ENCODE assay signal across 19 cellular contexts in genomic region chr13:99179460-99179859, GRCh38. TPM values are rescaled to one million over a fixed set of nuclear protein-coding genes. Genes with fewer than 3 reads are reported as not detected.
A peak's percentile ranks its signal among the peaks of the same experiment; 100 is the strongest.
DNase-seq lines count a peak whose midpoint lies in the region; ATAC-seq, FAIRE-seq and TF ChIP-seq lines count a peak whose summit lies in the region.
"Had no signal": no experiment of that assay in that cellular context is flagged by ENCODE, and none has a peak within 500 bp of the region (broad histone marks: within the 10 kb centered on the region; RNA-seq: fewer than 3 reads in every experiment).

No MANE protein-coding gene starts in this region.

- TF ChIP-seq POLR2A in K562 (conservative IDR thresholded peaks at IDR 0.05), result no peak

- H3K27me3 Mint-ChIP-seq in activated CD4-positive, alpha-beta memory T cell treated with anti-CD3 and anti-CD28 coated beads, Interleukin-2, amount 10 ng/mL, durations not matched to agents 7 days and 5 days, result peaks cover 1% of the 10 kb centered on the region
- H3K27me3 Mint-ChIP-seq in activated CD4-positive, alpha-beta memory T cell treated with anti-CD3 and anti-CD28 coated beads for 36 hours, result peaks cover 3% of the 10 kb centered on the region
- peaks cover 7% of the 10 kb centered on the region for H3K27me3 Mint-ChIP-seq in neural progenitor cell (ENCODE audit: insufficient read depth, low read depth)

- H3K4me3 Mint-ChIP-seq in activated CD4-positive, alpha-beta memory T cell treated with anti-CD3 and anti-CD28 coated beads, Interleukin-2, amount 10 ng/mL, durations not matched to agents 7 days and 5 days, result no peak overlapping the region
- H3K4me3 Mint-ChIP-seq in activated CD4-positive, alpha-beta memory T cell treated with anti-CD3 and anti-CD28 coated beads for 36 hours, result no peak overlapping the region
- peak overlapping the region; percentile 24 for H3K4me3 Mint-ChIP-seq in neural progenitor cell

- in situ Hi-C loops in K562 (cut with MboI), result loop anchor here (5.0 to 10.0 kb wide), 2 partner anchors 88 to 255 kb away; no protein-coding TSS in a partner anchor

- TF ChIP-seq RAD21 in K562 (CRISPR knock-in tag; conservative IDR thresholded peaks at IDR 0.05 in 1 of 2, IDR thresholded peaks at IDR 0.05 in 1 of 2), result no peak

- no TSS peak for BruUV-seq in K562 (replicated peaks; lab: Mats Ljungman, UMichigan)

- H3K27ac Mint-ChIP-seq in activated CD4-positive, alpha-beta memory T cell treated with anti-CD3 and anti-CD28 coated beads, Interleukin-2, amount 10 ng/mL, durations not matched to agents 7 days and 5 days, result peak overlapping the region; percentile 13
- no peak overlapping the region for H3K27ac Mint-ChIP-seq in activated CD4-positive, alpha-beta memory T cell treated with anti-CD3 and anti-CD28 coated beads for 36 hours
- no peak overlapping the region for H3K27ac Mint-ChIP-seq in neural progenitor cell

- no peaks in the 10 kb centered on the region for H3K9me1 ChIP-seq in K562 (ENCODE audit: control insufficient read depth, insufficient read depth, low read length)

- H4K20me1 ChIP-seq in DOHH2 (ENCODE audit: control insufficient read depth, insufficient read depth, low read depth, low read length) (0 out of 2 replicates have a peak, but pooled peaks cover 3% of the 10 kb centered on the region), K562 (replicated peaks; ENCODE audit: control insufficient read depth, insufficient read depth, low read length) (no peaks in the 10 kb centered on the region), neural progenitor cell (ENCODE audit: low read depth) (no peaks in the 10 kb centered on the region)

- H2AFZ ChIP-seq in K562 (ENCODE audit: low read depth, low read length), result no peak overlapping the region
- H2AFZ ChIP-seq in neural progenitor cell (replicated peaks), result no peak overlapping the region
- H2AFZ ChIP-seq: PC-9 had no signal

- H3K4me2 ChIP-seq in DOHH2 (ENCODE audit: low read length), result peak overlapping the region; percentile 54
- no peak overlapping the region for H3K4me2 ChIP-seq in K562 (ENCODE audit: insufficient read depth, low read length)
- H3K4me2 ChIP-seq in neural progenitor cell, result no peak overlapping the region
- H3K4me2 ChIP-seq: PC-9 had no signal

- H3K36me3 ChIP-seq in DOHH2 (ENCODE audit: control insufficient read depth, low read length), result no peaks in the 10 kb centered on the region
- no peaks in the 10 kb centered on the region for H3K36me3 ChIP-seq in K562 (ENCODE audit: control insufficient read depth, insufficient read depth, low read length)
- no peaks in the 10 kb centered on the region for H3K36me3 ChIP-seq in neural progenitor cell

- H3K79me2 ChIP-seq in DOHH2 (ENCODE audit: control insufficient read depth, low read length) (no peaks in the 10 kb centered on the region), K562 (ENCODE audit: control insufficient read depth, insufficient read depth, low read length) (no peaks in the 10 kb centered on the region), neural progenitor cell (ENCODE audit: low read depth) (no peaks in the 10 kb centered on the region)

- no peaks in the 10 kb centered on the region for H3K9me2 ChIP-seq in DOHH2 (replicated peaks; ENCODE audit: control insufficient read depth, low read length)

- H3K9ac ChIP-seq in K562 (ENCODE audit: insufficient read depth in 1 of 2, low read depth in 2 of 2, low read length in 2 of 2) (no peak overlapping the region), neural progenitor cell (no peak overlapping the region)

- H3K36me3 Mint-ChIP-seq in activated CD4-positive, alpha-beta memory T cell treated with anti-CD3 and anti-CD28 coated beads, Interleukin-2, amount 10 ng/mL, durations not matched to agents 7 days and 5 days (ENCODE audit: low read depth), result peaks cover 8% of the 10 kb centered on the region
- peaks cover 3% of the 10 kb centered on the region for H3K36me3 Mint-ChIP-seq in activated CD4-positive, alpha-beta memory T cell treated with anti-CD3 and anti-CD28 coated beads for 36 hours
- H3K36me3 Mint-ChIP-seq in neural progenitor cell, result no peaks in the 10 kb centered on the region

- H3K4me3 ChIP-seq in DOHH2 (ENCODE audit: low read length) (no peak overlapping the region), K562 (no peak overlapping the region), neural progenitor cell (no peak overlapping the region)
- H3K4me3 ChIP-seq: PC-9 had no signal

- peaks cover 8% of the 10 kb centered on the region for H3K9me3 Mint-ChIP-seq in activated CD4-positive, alpha-beta memory T cell treated with anti-CD3 and anti-CD28 coated beads, Interleukin-2, amount 10 ng/mL, durations not matched to agents 7 days and 5 days
- H3K9me3 Mint-ChIP-seq in activated CD4-positive, alpha-beta memory T cell treated with anti-CD3 and anti-CD28 coated beads for 36 hours, result peaks cover 24% of the 10 kb centered on the region
- peaks cover 2% of the 10 kb centered on the region for H3K9me3 Mint-ChIP-seq in neural progenitor cell

- H3K9me3 ChIP-seq in DOHH2 (ENCODE audit: control insufficient read depth, insufficient read depth, low read length) (peaks cover 8% of the 10 kb centered on the region), K562 (replicated peaks; ENCODE audit: control insufficient read depth, insufficient read depth, low read depth, low read length) (no peaks in the 10 kb centered on the region), neural progenitor cell (ENCODE audit: low read depth) (peaks cover 10% of the 10 kb centered on the region)

- TF ChIP-seq EP300 in K562 (IDR thresholded peaks at IDR 0.05; ENCODE audit: low read length), result no peak

- no peak for FAIRE-seq in K562 (lab: Jason Lieb, UNC)
- FAIRE-seq: G401.6, GM12891, HTR-8/SVneo had no signal

- DNase-seq in activated CD4-positive, alpha-beta memory T cell treated with anti-CD3 and anti-CD28 coated beads, Interleukin-2, amount 10 ng/mL, durations not matched to agents 7 days and 5 days, result no peak
- DNase-seq in activated CD4-positive, alpha-beta memory T cell treated with anti-CD3 and anti-CD28 coated beads for 36 hours, result no peak
- DNase-seq in K562 (ENCODE audit: extremely low read depth in 1 of 4, low spot score in 3 of 4) (no peak), neural progenitor cell (ENCODE audit: low spot score) (no peak), superior temporal gyrus (ENCODE audit: extremely low spot score) (no peak), NCI-H1417 (lab: John Stamatoyannopoulos, UW) (no peak), NCI-H1105 treated with DMSO at 0.1 percent for 48 hours (lab: John Stamatoyannopoulos, UW) (no peak)
- DNase-seq: 8988T, DMS79, HCEC 1CT, NCI-H1694, NCI-H446 treated with DMSO at 0.1 percent for 48 hours, NCI-H748 treated with DMSO at 0.1 percent for 48 hours, PC-9 had no signal

- no peaks in the 10 kb centered on the region for H3F3A ChIP-seq in DOHH2 (ENCODE audit: control insufficient read depth, insufficient read depth)
- no peaks in the 10 kb centered on the region for H3F3A ChIP-seq in neural progenitor cell (ENCODE audit: low read depth)

- intact Hi-C loops in activated CD4-positive, alpha-beta memory T cell treated with anti-CD3 and anti-CD28 coated beads for 36 hours (cut with micrococcal nuclease), result no loop called here
- intact Hi-C loops in K562 (cut with micrococcal nuclease), result loop anchor here (10.0 kb wide), 1 partner anchor 205 kb away; no protein-coding TSS in a partner anchor

- POLR2A ChIA-PET in activated CD4-positive, alpha-beta memory T cell treated with anti-CD3 and anti-CD28 coated beads, Interleukin-2, amount 10 ng/mL, durations not matched to agents 7 days and 5 days (lab: Charles Lee), result no interaction called here
- POLR2A ChIA-PET in activated CD4-positive, alpha-beta memory T cell treated with anti-CD3 and anti-CD28 coated beads for 36 hours (lab: Charles Lee), result no interaction called here
- POLR2A ChIA-PET in K562 (lab: Yijun Ruan, JAX), result no interaction called here

- H3K27me3 ChIP-seq in DOHH2 (ENCODE audit: control insufficient read depth, low read length), result peaks cover 7% of the 10 kb centered on the region; the same call in 1 of the 2 replicates
- no peaks in the 10 kb centered on the region for H3K27me3 ChIP-seq in K562 (ENCODE audit: control insufficient read depth in 2 of 2, insufficient read depth in 2 of 2, low read length in 2 of 2)
- H3K27me3 ChIP-seq in neural progenitor cell, result no peaks in the 10 kb centered on the region

- peaks cover 29% of the 10 kb centered on the region for H3K4me1 Mint-ChIP-seq in activated CD4-positive, alpha-beta memory T cell treated with anti-CD3 and anti-CD28 coated beads, Interleukin-2, amount 10 ng/mL, durations not matched to agents 7 days and 5 days
- H3K4me1 Mint-ChIP-seq in activated CD4-positive, alpha-beta memory T cell treated with anti-CD3 and anti-CD28 coated beads for 36 hours (ENCODE audit: low read depth), result peaks cover 25% of the 10 kb centered on the region
- no peaks in the 10 kb centered on the region for H3K4me1 Mint-ChIP-seq in neural progenitor cell

- H3K27ac ChIP-seq in DOHH2 (ENCODE audit: low read depth, low read length), result no peak overlapping the region
- H3K27ac ChIP-seq in K562 (ENCODE audit: extremely low read depth, low read depth, low read length), result no peak overlapping the region
- H3K27ac ChIP-seq in neural progenitor cell, result no peak overlapping the region
- H3K27ac ChIP-seq: C4-2B, PC-9 had no signal

- CTCF ChIA-PET in activated CD4-positive, alpha-beta memory T cell treated with anti-CD3 and anti-CD28 coated beads, Interleukin-2, amount 10 ng/mL, durations not matched to agents 7 days and 5 days (lab: Charles Lee), result interaction anchor here (0.9 to 20.9 kb wide), 4 partner anchors 20 to 88 kb away, joined by 3 to 398 read pairs (median 4); partner anchors contain the start of gene GPR18
- CTCF ChIA-PET in activated CD4-positive, alpha-beta memory T cell treated with anti-CD3 and anti-CD28 coated beads for 36 hours (lab: Charles Lee), result interaction anchor here (1.2 to 8.8 kb wide), 4 partner anchors 21 to 256 kb away, joined by 3 to 221 read pairs (median 4); partner anchors contain the start of gene UBAC2
- CTCF ChIA-PET in K562 (lab: Yijun Ruan, JAX; ENCODE audit: low intra/inter-chr PET ratio), result no interaction called here

- no peak for ATAC-seq in K562

- 28% methylated on average over 3 of the region's 3 CpGs for WGBS in K562 (ENCODE audit: insufficient coverage, low coverage, missing lambda C conversion rate)

- H3K4me1 ChIP-seq in DOHH2 (ENCODE audit: control insufficient read depth, low read length) (peaks cover 30% of the 10 kb centered on the region), K562 (replicated peaks in 1 of 2; ENCODE audit: control insufficient read depth in 2 of 2, insufficient read depth in 2 of 2, low read length in 2 of 2) (peaks cover 0 to 4% of the 10 kb centered on the region in 2 experiments; a peak in 2 of 5 replicates), neural progenitor cell (no peaks in the 10 kb centered on the region)

- TF ChIP-seq CTCF in DOHH2 (IDR thresholded peaks at IDR 0.05; ENCODE audit: low read depth, low read length, poor library complexity, severe bottlenecking) (no peak), K562 (IDR thresholded peaks at IDR 0.05 in 2 of 3, conservative IDR thresholded peaks at IDR 0.05 in 1 of 3; ENCODE audit: insufficient read depth in 2 of 3, low read depth in 1 of 3, low read length in 3 of 3) (no peak), neural progenitor cell (IDR thresholded peaks at IDR 0.05) (no peak)

RNA-seq across cellular contexts. Expression of gene UBAC2, which starts 21.2 kb away (rescaled TPM):
- 10 to 100 TPM; 53.8 to 55.2 TPM for total RNA-seq in activated CD4-positive, alpha-beta memory T cell treated with anti-CD3 and anti-CD28 coated beads, Interleukin-2, amount 10 ng/mL, durations not matched to agents 7 days and 5 days
- total RNA-seq in activated CD4-positive, alpha-beta memory T cell treated with anti-CD3 and anti-CD28 coated beads for 36 hours, result 10 to 100 TPM; 51.8 to 54.5 TPM
- total RNA-seq in K562 (2011; cell fraction: chromatin; rRNA removed; ENCODE audit: low replicate concordance), result 55.3 and 67.8 TPM in 2 replicates
- total RNA-seq in K562 (2011; cell fraction: nucleolus; rRNA removed), result 51.5 and 53.9 TPM in 2 replicates
- 80.2 and 95.0 TPM in 2 replicates for total RNA-seq in K562 (2011; cell fraction: nucleoplasm; rRNA removed)
- total RNA-seq in K562 (2014; rRNA removed) (28.7 and 29.6 TPM in 2 replicates), K562 (2014; rRNA removed; fragmentation: Illumina TruSeq; extraction: Trizol) (31.9 and 33.3 TPM in 2 replicates), K562 (2015; rRNA removed; fragmentation: Illumina TruSeq; extraction: Trizol) (29.0 and 32.3 TPM in 2 replicates), K562 (2021) (43.5 and 47.2 TPM in 2 replicates), neural progenitor cell (ENCODE audit: low replicate concordance) (87.7 and 93.2 TPM in 2 replicates)
- polyA plus RNA-seq in K562 (2011; rRNA removed) (65.0 and 84.1 TPM in 2 replicates), K562 (2014; fragmentation: Illumina TruSeq; extraction: Trizol) (42.3 and 45.6 TPM in 2 replicates), K562 (2014; fragmentation: Nextera tagmentation; extraction: Ambion mirVana) (10 to 100 TPM in 1 of 2 experiments, 1 to 10 TPM in 1; 6.0 to 19.0 TPM), K562 (2014; rRNA removed) (41.1 and 45.7 TPM in 2 replicates)
- 53.0 and 66.2 TPM in 2 replicates for polyA plus RNA-seq in K562 (2011; cell fraction: cytosol; rRNA removed)
- 27.2 and 29.6 TPM in 2 replicates for polyA plus RNA-seq in K562 (2011; cell fraction: nucleus; rRNA removed)
- 34.3 and 47.4 TPM in 2 replicates for polyA plus RNA-seq in K562 (2012)
- 40.3 and 46.8 TPM in 2 replicates for polyA minus RNA-seq in K562 (2011; rRNA and poly(A)+ RNA removed)
- polyA minus RNA-seq in K562 (2011; cell fraction: cytosol; rRNA and poly(A)+ RNA removed), result 25.1 and 25.8 TPM in 2 replicates
- polyA minus RNA-seq in K562 (2011; cell fraction: nucleus; rRNA and poly(A)+ RNA removed), result 16.4 and 22.5 TPM in 2 replicates
